8 cellular contexts compared by ENCODE assay signal in the genomic region with DNA sequence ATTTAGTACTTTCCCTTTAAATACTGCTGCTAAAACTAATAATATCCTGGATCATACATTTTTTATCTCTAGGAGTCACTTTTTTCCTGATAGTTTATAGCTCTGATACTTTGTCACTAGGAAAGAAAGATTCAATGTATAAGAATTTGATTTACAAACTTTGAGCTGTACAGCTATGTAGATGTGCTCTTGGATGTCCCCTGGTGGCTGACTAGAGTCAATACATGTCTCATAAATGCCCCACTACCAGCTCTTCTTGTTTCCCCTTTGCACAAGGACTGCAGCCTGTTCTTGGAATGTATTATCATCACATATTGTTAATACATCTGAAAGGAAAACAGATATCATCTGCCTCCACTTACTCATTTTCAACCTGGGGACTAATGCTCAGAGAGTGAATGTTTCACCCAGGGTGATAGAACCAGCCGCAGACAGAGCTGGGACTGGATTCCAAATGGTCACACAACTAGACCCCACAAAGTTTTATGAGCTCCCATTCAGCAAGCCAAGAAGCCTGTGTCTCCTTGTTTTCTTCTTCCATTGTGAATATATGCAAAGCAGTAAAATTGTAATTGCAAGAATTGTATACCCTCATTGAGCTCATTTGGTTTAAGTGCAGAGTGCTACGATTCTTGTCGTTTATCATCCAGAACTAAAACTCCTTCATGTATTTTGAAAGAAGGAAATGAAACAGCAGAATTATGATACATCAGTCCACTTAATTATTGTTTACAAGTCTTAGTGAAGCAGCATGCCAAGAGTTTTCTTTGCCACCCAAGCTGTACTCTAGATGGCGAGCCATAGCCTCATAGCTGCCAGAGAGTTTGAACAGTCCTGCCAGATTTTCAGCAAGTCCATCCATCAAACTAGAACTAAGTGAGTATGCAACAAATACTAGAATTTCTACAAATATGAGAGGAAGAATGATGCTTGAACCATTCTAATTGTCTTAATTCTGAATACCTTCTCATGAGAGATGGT.
A peak's percentile ranks its signal among the peaks of the same experiment; 100 is the strongest.
DNase-seq lines count a peak whose midpoint lies in the region; ATAC-seq and TF ChIP-seq lines count a peak whose summit lies in the region.

No MANE protein-coding gene starts in this region.

- H3K4me3 Mint-ChIP-seq in natural killer cell, result no peak overlapping the region

- no peaks in the 10 kb centered on the region for H3K36me3 ChIP-seq in HEK293 (ENCODE audit: control insufficient read depth in 2 of 2, insufficient read depth in 1 of 2, low read length in 2 of 2)

- intact Hi-C loops in natural killer cell (cut with micrococcal nuclease), result loop anchor here (5.0 kb wide), 1 partner anchor 953 kb away; no protein-coding TSS in a partner anchor

- TF ChIP-seq CTCF in 22Rv1 (IDR thresholded peaks at IDR 0.05), result peak; percentile 95
- TF ChIP-seq CTCF in GM12873 (IDR thresholded peaks at IDR 0.05; ENCODE audit: insufficient read depth, low read depth, low read length, missing control alignments), result peak; percentile 91
- no peak for TF ChIP-seq CTCF in HEK293 (tag by site-specific recombination; IDR thresholded peaks at IDR 0.05)
- TF ChIP-seq CTCF in natural killer cell (IDR thresholded peaks at IDR 0.05), result peak; percentile 91

- H3K4me1 Mint-ChIP-seq in natural killer cell, result peaks cover under 1 to 2% of the 10 kb centered on the region in 2 donors

- H3K27ac ChIP-seq in 22Rv1 (no peak overlapping the region), HEK293 (ENCODE audit: extremely low read depth, low read depth, low read length) (no peak overlapping the region)

- DNase-seq in Kasumi-1 (lab: John Stamatoyannopoulos, UW) (peak; percentile 70 to 86), T-helper 9 cell (peak; percentile 10), epidermal melanocyte (ENCODE audit: insufficient read length, low spot score) (peak; percentile 31), natural killer cell (no peak), NCI-H2107 (lab: John Stamatoyannopoulos, UW) (no peak)

- H3K27ac Mint-ChIP-seq in natural killer cell, result no peak overlapping the region

- H3K9me3 Mint-ChIP-seq in natural killer cell, result no peaks in the 10 kb centered on the region

- H3K4me3 ChIP-seq in HEK293 (ENCODE audit: low read depth, low read length), result no peak overlapping the region

- H3K9me3 ChIP-seq in HEK293 (ENCODE audit: control insufficient read depth, insufficient read depth, low read depth, low read length), result no peaks in the 10 kb centered on the region

- POLR2A ChIA-PET in HEK293 (lab: Yijun Ruan, JAX), result interaction anchor here (0.6 kb wide), 1 partner anchor 189 kb away, joined by 5 read pairs; no protein-coding TSS in a partner anchor

- peaks cover 3 to 7% of the 10 kb centered on the region in 2 donors for H3K27me3 Mint-ChIP-seq in natural killer cell (ENCODE audit: low read depth in 2 of 2)

- no peaks in the 10 kb centered on the region for H3K4me1 ChIP-seq in HEK293 (ENCODE audit: control insufficient read depth, insufficient read depth, low read length)

- CTCF ChIA-PET in HEK293 (lab: Yijun Ruan, JAX), result interaction anchor here (0.6 to 3.4 kb wide), 45 partner anchors 9 to 306 kb away, joined by 3 to 31 read pairs (median 4); no protein-coding TSS in a partner anchor

- no peaks in the 10 kb centered on the region for H3K36me3 Mint-ChIP-seq in natural killer cell

- peak; percentile 70 to 76 (median 70) for ATAC-seq in natural killer cell

TF ChIP-seq in HEK293, 187 proteins besides CTCF, POLR2A, EP300 and RAD21:
- TF ChIP-seq HOXA7 (CRISPR knock-in tag; IDR thresholded peaks at IDR 0.05; ENCODE audit: borderline replicate concordance), result no peak
- TF ChIP-seq ZNF654 (tag by site-specific recombination; IDR thresholded peaks at IDR 0.05; ENCODE audit: low read depth), result peak; percentile 25
- TF ChIP-seq ZNF16 (tag by site-specific recombination; IDR thresholded peaks at IDR 0.05; ENCODE audit: low read depth), result no peak
- TF ChIP-seq, protein P1, sequence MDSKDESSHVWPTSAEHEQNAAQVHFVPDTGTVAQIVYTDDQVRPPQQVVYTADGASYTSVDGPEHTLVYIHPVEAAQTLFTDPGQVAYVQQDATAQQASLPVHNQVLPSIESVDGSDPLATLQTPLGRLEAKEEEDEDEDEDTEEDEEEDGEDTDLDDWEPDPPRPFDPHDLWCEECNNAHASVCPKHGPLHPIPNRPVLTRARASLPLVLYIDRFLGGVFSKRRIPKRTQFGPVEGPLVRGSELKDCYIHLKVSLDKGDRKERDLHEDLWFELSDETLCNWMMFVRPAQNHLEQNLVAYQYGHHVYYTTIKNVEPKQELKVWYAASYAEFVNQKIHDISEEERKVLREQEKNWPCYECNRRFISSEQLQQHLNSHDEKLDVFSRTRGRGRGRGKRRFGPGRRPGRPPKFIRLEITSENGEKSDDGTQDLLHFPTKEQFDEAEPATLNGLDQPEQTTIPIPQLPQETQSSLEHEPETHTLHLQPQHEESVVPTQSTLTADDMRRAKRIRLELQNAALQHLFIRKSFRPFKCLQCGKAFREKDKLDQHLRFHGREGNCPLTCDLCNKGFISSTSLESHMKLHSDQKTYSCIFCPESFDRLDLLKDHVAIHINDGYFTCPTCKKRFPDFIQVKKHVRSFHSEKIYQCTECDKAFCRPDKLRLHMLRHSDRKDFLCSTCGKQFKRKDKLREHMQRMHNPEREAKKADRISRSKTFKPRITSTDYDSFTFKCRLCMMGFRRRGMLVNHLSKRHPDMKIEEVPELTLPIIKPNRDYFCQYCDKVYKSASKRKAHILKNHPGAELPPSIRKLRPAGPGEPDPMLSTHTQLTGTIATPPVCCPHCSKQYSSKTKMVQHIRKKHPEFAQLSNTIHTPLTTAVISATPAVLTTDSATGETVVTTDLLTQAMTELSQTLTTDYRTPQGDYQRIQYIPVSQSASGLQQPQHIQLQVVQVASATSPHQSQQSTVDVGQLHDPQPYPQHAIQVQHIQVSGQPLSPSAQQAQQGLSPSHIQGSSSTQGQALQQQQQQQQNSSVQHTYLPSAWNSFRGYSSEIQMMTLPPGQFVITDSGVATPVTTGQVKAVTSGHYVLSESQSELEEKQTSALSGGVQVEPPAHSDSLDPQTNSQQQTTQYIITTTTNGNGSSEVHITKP (tag by site-specific recombination; IDR thresholded peaks at IDR 0.05), result no peak
- TF ChIP-seq, protein P2, sequence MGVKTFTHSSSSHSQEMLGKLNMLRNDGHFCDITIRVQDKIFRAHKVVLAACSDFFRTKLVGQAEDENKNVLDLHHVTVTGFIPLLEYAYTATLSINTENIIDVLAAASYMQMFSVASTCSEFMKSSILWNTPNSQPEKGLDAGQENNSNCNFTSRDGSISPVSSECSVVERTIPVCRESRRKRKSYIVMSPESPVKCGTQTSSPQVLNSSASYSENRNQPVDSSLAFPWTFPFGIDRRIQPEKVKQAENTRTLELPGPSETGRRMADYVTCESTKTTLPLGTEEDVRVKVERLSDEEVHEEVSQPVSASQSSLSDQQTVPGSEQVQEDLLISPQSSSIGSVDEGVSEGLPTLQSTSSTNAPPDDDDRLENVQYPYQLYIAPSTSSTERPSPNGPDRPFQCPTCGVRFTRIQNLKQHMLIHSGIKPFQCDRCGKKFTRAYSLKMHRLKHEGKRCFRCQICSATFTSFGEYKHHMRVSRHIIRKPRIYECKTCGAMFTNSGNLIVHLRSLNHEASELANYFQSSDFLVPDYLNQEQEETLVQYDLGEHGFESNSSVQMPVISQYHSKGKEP (tag by site-specific recombination; IDR thresholded peaks at IDR 0.05), result no peak
- no peak for TF ChIP-seq ZNF837 (tag by site-specific recombination; IDR thresholded peaks at IDR 0.05)
- TF ChIP-seq ZNF548 (tag by site-specific recombination; IDR thresholded peaks at IDR 0.05), result no peak
- TF ChIP-seq WT1 (tag by site-specific recombination; IDR thresholded peaks at IDR 0.05), result no peak

Comparison
In these comparisons a context has a peak if more than half of its experiments do, and no peak if none do; other contexts are left out.
1. DNase-seq: peak in Kasumi-1 (2 of 2), T-helper 9 cell (single experiment) and epidermal melanocyte (single experiment); none in natural killer cell (single experiment) and NCI-H2107 (single experiment).